ENCODE assay signal across 17 cellular contexts in genomic region chr4:89253306-89253705, GRCh38. TPM values are rescaled to one million over a fixed set of nuclear protein-coding genes. Genes with fewer than 3 reads are reported as not detected.
"Had no signal": no experiment of that assay in that cellular context is flagged by ENCODE, and none has a peak within 500 bp of the region (broad histone marks: within the 10 kb centered on the region; RNA-seq: fewer than 3 reads in every experiment).

No MANE protein-coding gene starts in this region.

- H3K27me3 Mint-ChIP-seq: activated naive CD4-positive, alpha-beta T cell treated with anti-CD3 and anti-CD28 coated beads, Interleukin-2, amount 50 U/mL, for 24 hours; naive thymus-derived CD4-positive, alpha-beta T cell had no signal

- H3K27ac Mint-ChIP-seq: mesothelial cell of epicardium; stimulated activated naive B cell treated with anti-CD40 and anti-IgM and Interleukin-4, amounts not matched to agents 10 μg/mL and 1 μg/mL and 100 μg/mL, for 72 hours had no signal

- H3K27ac ChIP-seq: adrenal gland, cardiac muscle cell, foreskin keratinocyte, neutrophil, parathyroid adenoma, thyroid gland, uterus had no signal

- H3K36me3 ChIP-seq: adrenal gland, cardiac muscle cell, neutrophil, thyroid gland, uterus had no signal

- H3K4me1 ChIP-seq: adrenal gland, foreskin keratinocyte, parathyroid adenoma, thyroid gland, uterus had no signal

- H3K4me3 ChIP-seq: adrenal gland, cardiac muscle cell, lung, thyroid gland, uterus had no signal

- H3K27me3 ChIP-seq: adrenal gland, cardiac muscle cell, neutrophil, thyroid gland, uterus had no signal

- H3K4me3 Mint-ChIP-seq: activated naive CD4-positive, alpha-beta T cell treated with anti-CD3 and anti-CD28 coated beads, Interleukin-2, amount 50 U/mL, for 24 hours; activated T-cell treated with anti-CD3 and anti-CD28 coated beads, Interleukin-2, amount 50 U/mL, for 4 hours; mesothelial cell of epicardium; naive thymus-derived CD4-positive, alpha-beta T cell; stimulated activated naive B cell treated with anti-CD40 and anti-IgM and Interleukin-4, amounts not matched to agents 10 μg/mL and 1 μg/mL and 100 μg/mL, for 72 hours had no signal

- DNase-seq: activated CD4-positive, CD25-positive, alpha-beta regulatory T cell; activated effector memory CD4-positive, alpha-beta T cell treated with anti-CD3 and anti-CD28 coated beads, Interleukin-2, amount 50 U/mL, for 16 hours; activated T-cell treated with anti-CD3 and anti-CD28 coated beads, Interleukin-2, amount 50 U/mL, for 4 hours; adrenal gland; foreskin keratinocyte; left cardiac atrium; naive thymus-derived CD4-positive, alpha-beta T cell; stimulated activated CD4-positive, alpha-beta T cell treated with anti-CD3 and anti-CD28 coated beads, Interleukin-12 subunit alpha, Interleukin-12 subunit beta, amount 100 ng/mL, for 4 hours; stimulated activated naive B cell treated with anti-CD40 and anti-IgM and Interleukin-4, amounts not matched to agents 10 μg/mL and 1 μg/mL and 100 μg/mL, for 72 hours; thyroid gland; uterus had no signal

- ATAC-seq: activated T-cell treated with anti-CD3 and anti-CD28 coated beads, Interleukin-2, amount 50 U/mL, for 4 hours; foreskin keratinocyte; left cardiac atrium; naive thymus-derived CD4-positive, alpha-beta T cell; stimulated activated naive B cell treated with anti-CD40 and anti-IgM and Interleukin-4, amounts not matched to agents 10 μg/mL and 1 μg/mL and 100 μg/mL, for 72 hours had no signal

- H3K36me3 Mint-ChIP-seq: mesothelial cell of epicardium; stimulated activated naive B cell treated with anti-CD40 and anti-IgM and Interleukin-4, amounts not matched to agents 10 μg/mL and 1 μg/mL and 100 μg/mL, for 72 hours had no signal

- H3K9me3 Mint-ChIP-seq: activated naive CD4-positive, alpha-beta T cell treated with anti-CD3 and anti-CD28 coated beads, Interleukin-2, amount 50 U/mL, for 24 hours; stimulated activated naive B cell treated with anti-CD40 and anti-IgM and Interleukin-4, amounts not matched to agents 10 μg/mL and 1 μg/mL and 100 μg/mL, for 72 hours had no signal

- H3K9me3 ChIP-seq: adrenal gland, neutrophil, thyroid gland, uterus had no signal

RNA-seq across cellular contexts. Expression of gene GPRIN3, which starts 54.3 kb away (rescaled TPM):
- total RNA-seq: foreskin keratinocyte had no signal
- polyA plus RNA-seq: foreskin keratinocyte had no signal
